Comparison of ENCODE assay signal across 1 cellular context in the genomic region with DNA sequence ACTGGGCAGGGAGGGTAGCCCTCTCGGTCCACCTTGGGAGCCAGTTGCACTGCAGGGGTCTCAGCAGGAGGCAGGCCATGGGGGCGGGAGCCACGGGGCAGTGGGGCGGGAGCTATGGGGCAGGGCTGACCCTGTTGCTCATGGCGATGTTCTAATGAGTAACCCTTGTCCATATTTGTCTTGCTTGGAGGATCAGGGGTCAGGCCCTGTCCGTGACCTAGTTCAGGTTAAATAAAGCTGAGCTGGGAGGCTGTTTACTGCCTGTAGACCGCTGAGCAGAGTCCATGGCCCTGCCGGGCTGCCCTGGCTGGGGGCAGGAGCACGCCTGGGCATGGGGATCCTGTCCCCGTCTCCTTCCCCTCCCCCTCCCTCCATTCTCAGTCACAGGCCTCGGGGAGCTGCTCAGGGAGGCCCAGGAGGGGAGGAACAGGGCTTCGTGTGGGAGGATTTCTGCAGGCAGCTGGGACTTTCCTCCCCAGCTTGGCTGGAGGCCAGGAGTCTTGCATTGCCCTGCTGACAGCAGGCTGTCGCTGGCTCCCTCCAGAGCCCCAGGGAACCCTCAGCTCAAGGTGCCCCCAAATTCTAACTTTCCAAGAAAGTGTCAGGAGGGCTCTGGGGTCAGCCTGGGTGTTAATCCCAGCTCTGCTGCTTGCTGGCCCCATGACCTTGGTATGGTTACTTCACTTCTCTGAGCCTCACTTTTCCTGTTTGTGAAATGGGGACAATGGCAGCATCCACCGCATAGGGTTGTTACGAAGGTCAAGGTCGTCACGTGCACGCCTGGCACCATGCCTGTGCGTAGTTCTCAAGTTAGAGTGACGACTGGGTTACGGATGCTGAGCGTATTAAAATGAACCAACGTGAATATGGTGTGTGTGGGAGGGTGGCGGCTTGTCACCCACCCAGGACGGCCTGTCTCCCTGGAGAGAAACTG.
TF ChIP-seq lines count a peak whose summit lies in the region.

No MANE protein-coding gene starts in this region.

TF ChIP-seq in HepG2, 621 proteins besides CTCF, POLR2A, EP300 and RAD21 (continued from another document and continues in another):
- TF ChIP-seq, protein P1, sequence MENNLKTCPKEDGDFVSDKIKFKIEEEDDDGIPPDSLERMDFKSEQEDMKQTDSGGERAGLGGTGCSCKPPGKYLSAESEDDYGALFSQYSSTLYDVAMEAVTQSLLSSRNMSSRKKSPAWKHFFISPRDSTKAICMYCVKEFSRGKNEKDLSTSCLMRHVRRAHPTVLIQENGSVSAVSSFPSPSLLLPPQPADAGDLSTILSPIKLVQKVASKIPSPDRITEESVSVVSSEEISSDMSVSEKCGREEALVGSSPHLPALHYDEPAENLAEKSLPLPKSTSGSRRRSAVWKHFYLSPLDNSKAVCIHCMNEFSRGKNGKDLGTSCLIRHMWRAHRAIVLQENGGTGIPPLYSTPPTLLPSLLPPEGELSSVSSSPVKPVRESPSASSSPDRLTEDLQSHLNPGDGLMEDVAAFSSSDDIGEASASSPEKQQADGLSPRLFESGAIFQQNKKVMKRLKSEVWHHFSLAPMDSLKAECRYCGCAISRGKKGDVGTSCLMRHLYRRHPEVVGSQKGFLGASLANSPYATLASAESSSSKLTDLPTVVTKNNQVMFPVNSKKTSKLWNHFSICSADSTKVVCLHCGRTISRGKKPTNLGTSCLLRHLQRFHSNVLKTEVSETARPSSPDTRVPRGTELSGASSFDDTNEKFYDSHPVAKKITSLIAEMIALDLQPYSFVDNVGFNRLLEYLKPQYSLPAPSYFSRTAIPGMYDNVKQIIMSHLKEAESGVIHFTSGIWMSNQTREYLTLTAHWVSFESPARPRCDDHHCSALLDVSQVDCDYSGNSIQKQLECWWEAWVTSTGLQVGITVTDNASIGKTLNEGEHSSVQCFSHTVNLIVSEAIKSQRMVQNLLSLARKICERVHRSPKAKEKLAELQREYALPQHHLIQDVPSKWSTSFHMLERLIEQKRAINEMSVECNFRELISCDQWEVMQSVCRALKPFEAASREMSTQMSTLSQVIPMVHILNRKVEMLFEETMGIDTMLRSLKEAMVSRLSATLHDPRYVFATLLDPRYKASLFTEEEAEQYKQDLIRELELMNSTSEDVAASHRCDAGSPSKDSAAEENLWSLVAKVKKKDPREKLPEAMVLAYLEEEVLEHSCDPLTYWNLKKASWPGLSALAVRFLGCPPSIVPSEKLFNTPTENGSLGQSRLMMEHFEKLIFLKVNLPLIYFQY (CRISPR knock-in tag; IDR thresholded peaks at IDR 0.05; ENCODE audit: borderline replicate concordance): peak; percentile 45; the same call in 1 of the 2 replicates
- TF ChIP-seq KAT8 (CRISPR knock-in tag; IDR thresholded peaks at IDR 0.05): peak; percentile 79
- TF ChIP-seq MED8 (CRISPR knock-in tag; IDR thresholded peaks at IDR 0.05; ENCODE audit: insufficient replicate concordance): peak; percentile 93
- TF ChIP-seq, protein P2, sequence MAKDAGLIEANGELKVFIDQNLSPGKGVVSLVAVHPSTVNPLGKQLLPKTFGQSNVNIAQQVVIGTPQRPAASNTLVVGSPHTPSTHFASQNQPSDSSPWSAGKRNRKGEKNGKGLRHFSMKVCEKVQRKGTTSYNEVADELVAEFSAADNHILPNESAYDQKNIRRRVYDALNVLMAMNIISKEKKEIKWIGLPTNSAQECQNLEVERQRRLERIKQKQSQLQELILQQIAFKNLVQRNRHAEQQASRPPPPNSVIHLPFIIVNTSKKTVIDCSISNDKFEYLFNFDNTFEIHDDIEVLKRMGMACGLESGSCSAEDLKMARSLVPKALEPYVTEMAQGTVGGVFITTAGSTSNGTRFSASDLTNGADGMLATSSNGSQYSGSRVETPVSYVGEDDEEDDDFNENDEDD (CRISPR knock-in tag; IDR thresholded peaks at IDR 0.05; ENCODE audit: borderline replicate concordance): peak; percentile 27; the same call in 1 of the 2 replicates
- peak; percentile 88; the same call in 1 of the 2 replicates for TF ChIP-seq ZBTB7A (CRISPR knock-in tag; IDR thresholded peaks at IDR 0.05)
- TF ChIP-seq ONECUT2 (CRISPR knock-in tag; IDR thresholded peaks at IDR 0.05): 0 out of 2 replicates have a peak, but pooled peaks have one; percentile 17
- TF ChIP-seq ZNF776 (CRISPR knock-in tag; IDR thresholded peaks at IDR 0.05): no peak
- TF ChIP-seq SOX5 (CRISPR knock-in tag; IDR thresholded peaks at IDR 0.05; ENCODE audit: borderline replicate concordance): peak; percentile 86; the same call in 1 of the 2 replicates
- no peak for TF ChIP-seq WIZ (CRISPR knock-in tag; IDR thresholded peaks at IDR 0.05)
- TF ChIP-seq PCBP2 (optimal IDR thresholded peaks at IDR 0.05; ENCODE audit: low read depth, low read length, poor library complexity, severe bottlenecking): no peak
- TF ChIP-seq YEATS2 (CRISPR knock-in tag; IDR thresholded peaks at IDR 0.05; ENCODE audit: borderline replicate concordance): peak; percentile 58; the same call in 1 of the 2 replicates
- TF ChIP-seq ARNTL (CRISPR knock-in tag; IDR thresholded peaks at IDR 0.05): peak; percentile 92
- TF ChIP-seq TP53 (CRISPR knock-in tag; conservative IDR thresholded peaks at IDR 0.05): 0 out of 2 replicates have a peak, but pooled peaks have one; percentile 71
- no peak for TF ChIP-seq ZBTB3 (CRISPR knock-in tag; IDR thresholded peaks at IDR 0.05; ENCODE audit: borderline replicate concordance, low read depth)
- TF ChIP-seq, protein P3, sequence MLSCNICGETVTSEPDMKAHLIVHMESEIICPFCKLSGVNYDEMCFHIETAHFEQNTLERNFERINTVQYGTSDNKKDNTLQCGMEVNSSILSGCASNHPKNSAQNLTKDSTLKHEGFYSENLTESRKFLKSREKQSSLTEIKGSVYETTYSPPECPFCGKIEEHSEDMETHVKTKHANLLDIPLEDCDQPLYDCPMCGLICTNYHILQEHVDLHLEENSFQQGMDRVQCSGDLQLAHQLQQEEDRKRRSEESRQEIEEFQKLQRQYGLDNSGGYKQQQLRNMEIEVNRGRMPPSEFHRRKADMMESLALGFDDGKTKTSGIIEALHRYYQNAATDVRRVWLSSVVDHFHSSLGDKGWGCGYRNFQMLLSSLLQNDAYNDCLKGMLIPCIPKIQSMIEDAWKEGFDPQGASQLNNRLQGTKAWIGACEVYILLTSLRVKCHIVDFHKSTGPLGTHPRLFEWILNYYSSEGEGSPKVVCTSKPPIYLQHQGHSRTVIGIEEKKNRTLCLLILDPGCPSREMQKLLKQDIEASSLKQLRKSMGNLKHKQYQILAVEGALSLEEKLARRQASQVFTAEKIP (CRISPR knock-in tag; IDR thresholded peaks at IDR 0.05; ENCODE audit: borderline replicate concordance): no peak
- no peak for TF ChIP-seq KLF13 (CRISPR knock-in tag; IDR thresholded peaks at IDR 0.05)
- TF ChIP-seq RCOR2 (CRISPR knock-in tag; IDR thresholded peaks at IDR 0.05): peak; percentile 96
- no peak for TF ChIP-seq ZNF30 (CRISPR knock-in tag; IDR thresholded peaks at IDR 0.05)
- peak; percentile 71 for TF ChIP-seq TEAD3 (CRISPR knock-in tag; optimal IDR thresholded peaks at IDR 0.05; ENCODE audit: borderline replicate concordance)
- no peak for TF ChIP-seq SRSF1 (optimal IDR thresholded peaks at IDR 0.05; ENCODE audit: low read depth, low read length)
- TF ChIP-seq, protein P4, sequence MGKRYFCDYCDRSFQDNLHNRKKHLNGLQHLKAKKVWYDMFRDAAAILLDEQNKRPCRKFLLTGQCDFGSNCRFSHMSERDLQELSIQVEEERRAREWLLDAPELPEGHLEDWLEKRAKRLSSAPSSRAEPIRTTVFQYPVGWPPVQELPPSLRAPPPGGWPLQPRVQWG (CRISPR knock-in tag; IDR thresholded peaks at IDR 0.05; ENCODE audit: borderline replicate concordance, low read depth): no peak
- TF ChIP-seq ZSCAN9 (CRISPR knock-in tag; IDR thresholded peaks at IDR 0.05; ENCODE audit: borderline replicate concordance): peak; percentile 66
- no peak for TF ChIP-seq IKZF1 (IDR thresholded peaks at IDR 0.05)
- TF ChIP-seq, protein P5, sequence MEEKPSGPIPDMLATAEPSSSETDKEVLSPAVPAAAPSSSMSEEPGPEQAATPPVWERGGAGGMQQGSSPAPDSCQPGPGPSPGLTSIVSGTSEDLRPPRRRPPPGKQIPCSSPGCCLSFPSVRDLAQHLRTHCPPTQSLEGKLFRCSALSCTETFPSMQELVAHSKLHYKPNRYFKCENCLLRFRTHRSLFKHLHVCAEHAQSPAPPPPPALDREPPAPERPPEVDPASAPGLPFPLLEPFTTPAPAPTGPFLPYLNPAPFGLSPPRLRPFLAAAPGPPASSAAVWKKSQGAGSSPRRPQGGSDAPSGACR (CRISPR knock-in tag; IDR thresholded peaks at IDR 0.05): peak; percentile 69
- TF ChIP-seq ZNF224 (CRISPR knock-in tag; IDR thresholded peaks at IDR 0.05): peak; percentile 17; the same call in 1 of the 2 replicates
- TF ChIP-seq XBP1 (CRISPR knock-in tag; IDR thresholded peaks at IDR 0.05): no peak
- TF ChIP-seq, protein P6, sequence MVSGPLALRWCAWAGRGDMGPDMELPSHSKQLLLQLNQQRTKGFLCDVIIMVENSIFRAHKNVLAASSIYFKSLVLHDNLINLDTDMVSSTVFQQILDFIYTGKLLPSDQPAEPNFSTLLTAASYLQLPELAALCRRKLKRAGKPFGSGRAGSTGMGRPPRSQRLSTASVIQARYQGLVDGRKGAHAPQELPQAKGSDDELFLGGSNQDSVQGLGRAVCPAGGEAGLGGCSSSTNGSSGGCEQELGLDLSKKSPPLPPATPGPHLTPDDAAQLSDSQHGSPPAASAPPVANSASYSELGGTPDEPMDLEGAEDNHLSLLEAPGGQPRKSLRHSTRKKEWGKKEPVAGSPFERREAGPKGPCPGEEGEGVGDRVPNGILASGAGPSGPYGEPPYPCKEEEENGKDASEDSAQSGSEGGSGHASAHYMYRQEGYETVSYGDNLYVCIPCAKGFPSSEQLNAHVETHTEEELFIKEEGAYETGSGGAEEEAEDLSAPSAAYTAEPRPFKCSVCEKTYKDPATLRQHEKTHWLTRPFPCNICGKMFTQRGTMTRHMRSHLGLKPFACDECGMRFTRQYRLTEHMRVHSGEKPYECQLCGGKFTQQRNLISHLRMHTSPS (CRISPR knock-in tag; IDR thresholded peaks at IDR 0.05; ENCODE audit: low read depth): peak; percentile 96
- TF ChIP-seq, protein P7, sequence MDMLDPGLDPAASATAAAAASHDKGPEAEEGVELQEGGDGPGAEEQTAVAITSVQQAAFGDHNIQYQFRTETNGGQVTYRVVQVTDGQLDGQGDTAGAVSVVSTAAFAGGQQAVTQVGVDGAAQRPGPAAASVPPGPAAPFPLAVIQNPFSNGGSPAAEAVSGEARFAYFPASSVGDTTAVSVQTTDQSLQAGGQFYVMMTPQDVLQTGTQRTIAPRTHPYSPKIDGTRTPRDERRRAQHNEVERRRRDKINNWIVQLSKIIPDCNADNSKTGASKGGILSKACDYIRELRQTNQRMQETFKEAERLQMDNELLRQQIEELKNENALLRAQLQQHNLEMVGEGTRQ (IDR thresholded peaks at IDR 0.05; ENCODE audit: low read depth, low read length): peak; percentile 56
- TF ChIP-seq, protein P7 (CRISPR knock-in tag; IDR thresholded peaks at IDR 0.05; ENCODE audit: borderline replicate concordance): peak; percentile 69
- TF ChIP-seq POLR2G (IDR thresholded peaks at IDR 0.05; ENCODE audit: low read depth, low read length): peak; percentile 59; the same call in 1 of the 2 replicates
- peak; percentile 91 for TF ChIP-seq PCBP1 (IDR thresholded peaks at IDR 0.05; ENCODE audit: borderline replicate concordance, low read depth, low read length)
- TF ChIP-seq, protein P8, sequence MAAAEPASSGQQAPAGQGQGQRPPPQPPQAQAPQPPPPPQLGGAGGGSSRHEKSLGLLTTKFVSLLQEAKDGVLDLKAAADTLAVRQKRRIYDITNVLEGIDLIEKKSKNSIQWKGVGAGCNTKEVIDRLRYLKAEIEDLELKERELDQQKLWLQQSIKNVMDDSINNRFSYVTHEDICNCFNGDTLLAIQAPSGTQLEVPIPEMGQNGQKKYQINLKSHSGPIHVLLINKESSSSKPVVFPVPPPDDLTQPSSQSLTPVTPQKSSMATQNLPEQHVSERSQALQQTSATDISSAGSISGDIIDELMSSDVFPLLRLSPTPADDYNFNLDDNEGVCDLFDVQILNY (CRISPR knock-in tag; conservative IDR thresholded peaks at IDR 0.05): 0 out of 2 replicates have a peak, but pooled peaks have one; percentile 35
- peak; percentile 36; the same call in 1 of the 2 replicates for TF ChIP-seq TAF1 (CRISPR knock-in tag; IDR thresholded peaks at IDR 0.05)
- TF ChIP-seq BCL6 (CRISPR knock-in tag; IDR thresholded peaks at IDR 0.05): peak; percentile 94
- no peak for TF ChIP-seq NPAS2 (CRISPR knock-in tag; IDR thresholded peaks at IDR 0.05; ENCODE audit: borderline replicate concordance)
- TF ChIP-seq ZNF605 (CRISPR knock-in tag; IDR thresholded peaks at IDR 0.05): peak; percentile 67; the same call in 1 of the 2 replicates
- no peak for TF ChIP-seq MTF2 (CRISPR knock-in tag; IDR thresholded peaks at IDR 0.05; ENCODE audit: borderline replicate concordance)
- no peak for TF ChIP-seq ZNF138 (CRISPR knock-in tag; IDR thresholded peaks at IDR 0.05; ENCODE audit: low read depth)
- TF ChIP-seq, protein P9, sequence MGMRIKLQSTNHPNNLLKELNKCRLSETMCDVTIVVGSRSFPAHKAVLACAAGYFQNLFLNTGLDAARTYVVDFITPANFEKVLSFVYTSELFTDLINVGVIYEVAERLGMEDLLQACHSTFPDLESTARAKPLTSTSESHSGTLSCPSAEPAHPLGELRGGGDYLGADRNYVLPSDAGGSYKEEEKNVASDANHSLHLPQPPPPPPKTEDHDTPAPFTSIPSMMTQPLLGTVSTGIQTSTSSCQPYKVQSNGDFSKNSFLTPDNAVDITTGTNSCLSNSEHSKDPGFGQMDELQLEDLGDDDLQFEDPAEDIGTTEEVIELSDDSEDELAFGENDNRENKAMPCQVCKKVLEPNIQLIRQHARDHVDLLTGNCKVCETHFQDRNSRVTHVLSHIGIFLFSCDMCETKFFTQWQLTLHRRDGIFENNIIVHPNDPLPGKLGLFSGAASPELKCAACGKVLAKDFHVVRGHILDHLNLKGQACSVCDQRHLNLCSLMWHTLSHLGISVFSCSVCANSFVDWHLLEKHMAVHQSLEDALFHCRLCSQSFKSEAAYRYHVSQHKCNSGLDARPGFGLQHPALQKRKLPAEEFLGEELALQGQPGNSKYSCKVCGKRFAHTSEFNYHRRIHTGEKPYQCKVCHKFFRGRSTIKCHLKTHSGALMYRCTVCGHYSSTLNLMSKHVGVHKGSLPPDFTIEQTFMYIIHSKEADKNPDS (CRISPR knock-in tag; IDR thresholded peaks at IDR 0.05): 0 out of 2 replicates have a peak, but pooled peaks have one; percentile 55
- no peak for TF ChIP-seq CAMTA2 (CRISPR knock-in tag; IDR thresholded peaks at IDR 0.05; ENCODE audit: borderline replicate concordance)
